8 cellular contexts compared by ENCODE assay signal in the genomic region with DNA sequence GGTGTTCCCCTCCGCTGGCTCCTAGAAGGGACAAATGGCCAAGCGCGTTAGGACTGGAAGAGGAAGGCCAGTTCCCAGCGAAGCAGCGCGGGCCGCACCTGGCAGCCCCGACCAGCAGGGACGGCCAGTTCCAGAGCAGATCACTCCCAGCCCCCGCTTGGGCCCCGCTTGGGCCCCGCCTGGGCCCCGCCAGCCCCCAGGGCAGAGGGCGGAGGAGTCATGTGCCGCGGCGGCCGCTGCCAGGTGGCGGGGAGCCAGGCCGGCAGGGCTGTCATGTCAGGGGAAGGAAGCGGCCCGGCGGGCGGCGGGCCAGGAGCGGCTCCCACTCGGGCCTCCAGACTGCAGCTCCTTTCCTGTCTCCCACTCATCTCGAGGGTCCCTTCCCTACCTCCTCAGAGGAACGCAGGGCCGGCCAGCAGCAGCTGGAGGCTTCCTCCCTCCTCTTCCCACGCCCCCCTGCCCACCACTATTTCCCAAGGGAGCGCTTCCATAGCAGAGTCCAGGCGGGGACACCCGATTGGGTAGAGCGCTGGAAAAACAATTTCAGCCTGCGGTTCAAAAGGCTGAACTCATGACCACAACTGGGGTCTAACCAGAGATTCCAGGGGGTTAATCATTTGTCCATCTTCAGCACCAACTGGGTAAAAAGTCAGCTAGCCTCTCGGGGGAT. TPM values are rescaled to one million over a fixed set of nuclear protein-coding genes. Genes with fewer than 3 reads are reported as not detected.
DNase-seq lines count a peak whose midpoint lies in the region; ATAC-seq, FAIRE-seq and TF ChIP-seq lines count a peak whose summit lies in the region.

No MANE protein-coding gene starts in this region.

- peaks cover 63 to 79% of the 10 kb centered on the region in 2 donors for H3K4me1 ChIP-seq in kidney (ENCODE audit: control insufficient read depth in 1 of 2, insufficient read depth in 1 of 2, low read depth in 1 of 2, low read length in 2 of 2)

- peaks cover 55% of the 10 kb centered on the region for H3K27me3 Mint-ChIP-seq in stimulated activated memory B cell treated with anti-CD40 and anti-IgM and Interleukin-4, amounts not matched to agents 10 μg/mL and 1 μg/mL and 100 μg/mL, for 72 hours

- no peaks in the 10 kb centered on the region for H3K36me3 ChIP-seq in kidney (ENCODE audit: control insufficient read depth in 1 of 2, insufficient read depth in 2 of 2, low read length in 2 of 2)

- peak overlapping the region; percentile 83 to 93 for H3K27ac ChIP-seq in kidney (ENCODE audit: low read depth in 2 of 2, low read length in 2 of 2)

- H3K9me3 ChIP-seq in kidney (ENCODE audit: control insufficient read depth in 1 of 2, low read length in 2 of 2): no peaks in the 10 kb centered on the region

- H3K4me3 ChIP-seq in cardiac fibroblast (replicated peaks in 1 of 2; ENCODE audit: low read depth in 2 of 2, low read length in 2 of 2): peak overlapping the region in 1 of 2 donors; percentile 33
- peak overlapping the region; percentile 26 to 29 for H3K4me3 ChIP-seq in kidney (ENCODE audit: low read length in 2 of 2)

- no peak overlapping the region for H3K27ac Mint-ChIP-seq in stimulated activated memory B cell treated with anti-CD40 and anti-IgM and Interleukin-4, amounts not matched to agents 10 μg/mL and 1 μg/mL and 100 μg/mL, for 72 hours

- intact Hi-C loops in kidney (cut with DNase I): no loop called here

- H3K36me3 Mint-ChIP-seq in stimulated activated memory B cell treated with anti-CD40 and anti-IgM and Interleukin-4, amounts not matched to agents 10 μg/mL and 1 μg/mL and 100 μg/mL, for 72 hours: no peaks in the 10 kb centered on the region

- H3K4me1 Mint-ChIP-seq in stimulated activated memory B cell treated with anti-CD40 and anti-IgM and Interleukin-4, amounts not matched to agents 10 μg/mL and 1 μg/mL and 100 μg/mL, for 72 hours: no peaks in the 10 kb centered on the region

- no peak for FAIRE-seq in kidney (lab: Jason Lieb, UNC)

- no peak for TF ChIP-seq CTCF in cardiac fibroblast (IDR thresholded peaks at IDR 0.05; ENCODE audit: low read depth, low read length)
- TF ChIP-seq CTCF in kidney (IDR thresholded peaks at IDR 0.05; ENCODE audit: borderline replicate concordance, extremely low read depth, insufficient read depth): no peak

- no peak overlapping the region for H3K4me3 Mint-ChIP-seq in stimulated activated memory B cell treated with anti-CD40 and anti-IgM and Interleukin-4, amounts not matched to agents 10 μg/mL and 1 μg/mL and 100 μg/mL, for 72 hours

- H3K9ac ChIP-seq in kidney (ENCODE audit: low read length in 2 of 2): peak overlapping the region; percentile 46 to 79

- no peaks in the 10 kb centered on the region for H3K9me3 Mint-ChIP-seq in stimulated activated memory B cell treated with anti-CD40 and anti-IgM and Interleukin-4, amounts not matched to agents 10 μg/mL and 1 μg/mL and 100 μg/mL, for 72 hours

- DNase-seq in M059J (ENCODE audit: low read depth) (peak; percentile 80), cardiac fibroblast (ENCODE audit: low read depth in 2 of 2) (peak; percentile 80 to 96), kidney (peak; percentile 96)

- ATAC-seq in GM18868 (IDR thresholded peaks at IDR 0.05; ENCODE audit: unreplicated experiment) (peak; percentile 45), GM21576 (IDR thresholded peaks at IDR 0.05; ENCODE audit: unreplicated experiment) (no peak), GM18517 (IDR thresholded peaks at IDR 0.05; ENCODE audit: unreplicated experiment) (no peak)
- peak; percentile 28 for ATAC-seq in stimulated activated memory B cell treated with anti-CD40 and anti-IgM and Interleukin-4, amounts not matched to agents 10 μg/mL and 1 μg/mL and 100 μg/mL, for 72 hours
- no peak for ATAC-seq in activated CD4-positive, CD25-positive, alpha-beta regulatory T cell treated with anti-CD3 and anti-CD28 coated beads, Interleukin-2, amount 50 U/mL, for 24 hours

RNA-seq across cellular contexts. Expression of gene ZNF697, which starts 16.5 kb away (rescaled TPM):
- total RNA-seq in M059J (2014; rRNA removed; shearing (Covaris generic)): 2.2 and 5.2 TPM in 2 replicates
- total RNA-seq in kidney: 8.3 TPM
- 4.1 TPM for polyA plus RNA-seq in kidney (ENCODE audit: insufficient read depth, low read depth, low replicate concordance)

Comparison
In these comparisons a context has a peak if more than half of its experiments do, and no peak if none do; other contexts are left out.
1. ATAC-seq: peak in GM18868 (single experiment) and stimulated activated memory B cell treated with anti-CD40 and anti-IgM and Interleukin-4, amounts not matched to agents 10 μg/mL and 1 μg/mL and 100 μg/mL, for 72 hours (single experiment); none in activated CD4-positive, CD25-positive, alpha-beta regulatory T cell treated with anti-CD3 and anti-CD28 coated beads, Interleukin-2, amount 50 U/mL, for 24 hours (0 of 2), GM21576 (single experiment) and GM18517 (single experiment).
2. Peak in every context shown above with its lines, with median percentiles within 50 percentile points of each other: DNase-seq.